ENCODE assay signal across 9 cellular contexts in genomic region chr6:156852147-156852857, GRCh38.
A peak's percentile ranks its signal among the peaks of the same experiment; 100 is the strongest.
DNase-seq lines count a peak whose midpoint lies in the region; ATAC-seq and TF ChIP-seq lines count a peak whose summit lies in the region.
"Had no signal": no experiment of that assay in that cellular context is flagged by ENCODE, and none has a peak within 500 bp of the region (broad histone marks: within the 10 kb centered on the region; RNA-seq: fewer than 3 reads in every experiment).

No MANE protein-coding gene starts in this region.

- no peaks in the 10 kb centered on the region; the same call in 1 of the 2 replicates for H4K20me1 ChIP-seq in GM23338 (replicated peaks; ENCODE audit: insufficient read depth)

- H3K4me1 ChIP-seq in GM23338 (ENCODE audit: insufficient read depth) (peaks cover 69% of the 10 kb centered on the region), foreskin keratinocyte (peaks cover 3% of the 10 kb centered on the region)

- DNase-seq in GM23338 (ENCODE audit: low spot score) (no peak), memory B cell (ENCODE audit: low spot score in 2 of 2) (peak in 1 of 2 donors; percentile 26), SW480 (ENCODE audit: low spot score) (no peak), C1 segment of cervical spinal cord (lab: John Stamatoyannopoulos, UW) (no peak), KG1 (lab: John Stamatoyannopoulos, UW) (no peak), foreskin keratinocyte (no peak)
- DNase-seq: SIG-M5 had no signal

- H3K9me2 ChIP-seq in GM23338 (ENCODE audit: insufficient read depth) = no peaks in the 10 kb centered on the region

- TF ChIP-seq CTCF in GM23338 (conservative IDR thresholded peaks at IDR 0.05; ENCODE audit: low read depth in 2 of 2) (no peak), foreskin keratinocyte (conservative IDR thresholded peaks at IDR 0.05) (no peak)

- H3K27me3 ChIP-seq in GM23338 (ENCODE audit: insufficient read depth) (no peaks in the 10 kb centered on the region), foreskin keratinocyte (no peaks in the 10 kb centered on the region)

- H3K79me2 ChIP-seq in GM23338 (replicated peaks; ENCODE audit: insufficient read depth) = peaks cover 93% of the 10 kb centered on the region

- no peaks in the 10 kb centered on the region for H3K36me3 ChIP-seq in GM23338 (ENCODE audit: insufficient read depth)

- H3K27ac ChIP-seq in GM23338 (ENCODE audit: low read depth) = peak overlapping the region; percentile 80
- no peak overlapping the region for H3K27ac ChIP-seq in foreskin keratinocyte

- H3K4me3 Mint-ChIP-seq in GM23338 (peak overlapping the region; percentile 67), memory B cell (peak overlapping the region; percentile 22)

- no peaks in the 10 kb centered on the region for H3K9me3 Mint-ChIP-seq in GM23338
- no peaks in the 10 kb centered on the region for H3K9me3 Mint-ChIP-seq in memory B cell

- no peaks in the 10 kb centered on the region for H3K36me3 Mint-ChIP-seq in GM23338 (ENCODE audit: low read depth)
- no peaks in the 10 kb centered on the region for H3K36me3 Mint-ChIP-seq in memory B cell

- peak overlapping the region; percentile 98 for H3K27ac Mint-ChIP-seq in GM23338
- H3K27ac Mint-ChIP-seq in memory B cell = peak overlapping the region; percentile 79

- H3K4me1 Mint-ChIP-seq in GM23338 (peaks cover 89% of the 10 kb centered on the region), memory B cell (peaks cover 58% of the 10 kb centered on the region)

- peak; percentile 32 for ATAC-seq in GM18861 (IDR thresholded peaks at IDR 0.05; ENCODE audit: unreplicated experiment)
- ATAC-seq in GM23338 = no peak
- peak; percentile 30 for ATAC-seq in HG03575 (IDR thresholded peaks at IDR 0.05; ENCODE audit: extremely low read depth, insufficient number of reproducible peaks, low FRiP score, unreplicated experiment)
- peak; percentile 88 for ATAC-seq in memory B cell (ENCODE audit: low read depth)
- ATAC-seq in foreskin keratinocyte = no peak

- H3K4me2 ChIP-seq in GM23338 = peak overlapping the region; percentile 58

- H3K27me3 Mint-ChIP-seq in GM23338 (ENCODE audit: insufficient read depth, low read depth, poor library complexity) (peaks cover 1% of the 10 kb centered on the region), memory B cell (no peaks in the 10 kb centered on the region)

- no peaks in the 10 kb centered on the region for H3F3A ChIP-seq in GM23338 (replicated peaks; ENCODE audit: low read depth)

- no peak overlapping the region for H2AFZ ChIP-seq in GM23338

- peak overlapping the region; percentile 36 for H3K4me3 ChIP-seq in GM23338

TF ChIP-seq in GM23338, 12 proteins besides CTCF, POLR2A, EP300 and RAD21 (continues in another document):
- TF ChIP-seq STAT1 (IDR thresholded peaks at IDR 0.05; ENCODE audit: unreplicated experiment) (no peak), ZNF462 (CRISPR knock-in tag; IDR thresholded peaks at IDR 0.05) (no peak), ZNF114 (CRISPR knock-in tag; IDR thresholded peaks at IDR 0.05) (no peak), REST (IDR thresholded peaks at IDR 0.05; ENCODE audit: unreplicated experiment) (no peak), EZH2 (IDR thresholded peaks at IDR 0.05; ENCODE audit: low read depth, unreplicated experiment) (no peak), NANOG (IDR thresholded peaks at IDR 0.05; ENCODE audit: borderline replicate concordance) (no peak), ZNF331 (CRISPR knock-in tag; IDR thresholded peaks at IDR 0.05; ENCODE audit: low read depth) (no peak), JUNB (IDR thresholded peaks at IDR 0.05; ENCODE audit: unreplicated experiment) (no peak), POLR2AphosphoS5 (IDR thresholded peaks at IDR 0.05; ENCODE audit: low read depth) (no peak), ETS1 (IDR thresholded peaks at IDR 0.05) (no peak)

Comparison
In these comparisons a context has a peak if more than half of its experiments do, and no peak if none do; other contexts are left out.
1. ATAC-seq: peak in GM18861 (single experiment), HG03575 (single experiment) and memory B cell (single experiment); none in GM23338 (single experiment) and foreskin keratinocyte (single experiment).